ENCODE assay signal across 8 cellular contexts in the genomic region with DNA sequence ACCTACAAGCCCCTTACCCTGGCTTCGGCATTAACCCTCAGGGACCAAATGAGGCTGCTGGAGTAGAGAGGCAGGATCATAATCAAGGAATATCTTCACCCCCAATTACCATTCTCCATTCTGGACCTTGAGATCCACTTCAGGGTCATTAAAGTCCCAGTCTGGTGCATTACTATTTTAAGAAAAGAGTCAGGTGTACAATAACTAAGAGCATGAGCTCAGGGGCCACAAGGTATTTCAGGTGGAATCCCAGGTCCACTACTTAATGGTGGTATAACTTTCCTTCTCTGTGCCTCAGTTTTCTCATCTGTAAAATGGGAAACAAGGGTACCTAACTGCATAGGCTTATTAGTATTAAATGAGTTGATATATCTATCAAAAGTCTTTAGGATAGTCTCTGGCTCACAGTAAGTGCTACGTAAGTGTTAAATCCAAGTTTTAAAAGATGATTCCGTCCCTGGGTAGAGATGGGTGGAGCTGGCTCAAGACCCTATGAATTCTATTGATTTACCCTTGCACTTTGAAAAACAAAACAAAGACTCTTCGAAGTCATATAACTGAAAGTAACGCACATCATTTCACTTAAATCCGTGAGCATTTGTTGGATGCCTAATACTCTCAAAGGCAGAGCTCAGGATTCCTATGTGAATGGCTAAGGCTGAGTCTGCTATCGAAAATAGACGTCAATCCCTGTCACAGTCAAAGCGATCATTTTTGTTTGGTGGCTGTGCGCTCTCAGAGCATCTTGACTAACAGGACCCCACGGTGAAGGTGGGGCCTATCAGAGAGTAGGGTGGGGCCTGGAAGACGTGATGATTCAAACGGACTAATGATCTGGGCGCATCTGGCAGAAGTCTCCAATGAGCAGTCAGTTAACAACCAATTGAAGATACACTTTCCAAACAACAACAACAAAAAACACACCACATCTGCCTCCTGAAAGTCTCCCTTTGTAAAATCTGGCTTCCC. TPM values are rescaled to one million over a fixed set of nuclear protein-coding genes. Genes with fewer than 3 reads are reported as not detected.
A peak's percentile ranks its signal among the peaks of the same experiment; 100 is the strongest.
DNase-seq lines count a peak whose midpoint lies in the region; ATAC-seq and TF ChIP-seq lines count a peak whose summit lies in the region.

No MANE protein-coding gene starts in this region.

- peaks cover 22 to 28% of the 10 kb centered on the region in 2 donors for H3K4me1 ChIP-seq in gastrocnemius medialis

- CTCF ChIA-PET in activated CD4-positive, alpha-beta T cell treated with anti-CD3 and anti-CD28 coated beads, Interleukin-2, amount 10 ng/mL, durations not matched to agents 7 days and 5 days (lab: Charles Lee), result no interaction called here

- TF ChIP-seq POLR2A in gastrocnemius medialis (IDR thresholded peaks at IDR 0.05), result no peak

- peaks cover 29% of the 10 kb centered on the region for H4K20me1 ChIP-seq in SU-DHL-6 (ENCODE audit: low read depth, low read length)

- peak overlapping the region; percentile 89 for H3K4me3 Mint-ChIP-seq in activated CD4-positive, alpha-beta T cell treated with anti-CD3 and anti-CD28 coated beads, Interleukin-2, amount 10 ng/mL, durations not matched to agents 7 days and 5 days

- TF ChIP-seq CTCF in SU-DHL-6 (IDR thresholded peaks at IDR 0.05; ENCODE audit: insufficient read depth, low read length, poor library complexity, severe bottlenecking) (no peak), fibroblast of mammary gland (conservative IDR thresholded peaks at IDR 0.05; ENCODE audit: control insufficient read depth, insufficient read depth, low read depth, low read length) (no peak), gastrocnemius medialis (IDR thresholded peaks at IDR 0.05 in 4 of 5, conservative IDR thresholded peaks at IDR 0.05 in 1 of 5) (no peak)

- H3K9me3 ChIP-seq in SU-DHL-6 (ENCODE audit: insufficient read depth, low read length) (no peaks in the 10 kb centered on the region), gastrocnemius medialis (no peaks in the 10 kb centered on the region)

- H3K36me3 ChIP-seq in SU-DHL-6 (ENCODE audit: low read length) (peaks cover 18% of the 10 kb centered on the region), gastrocnemius medialis (no peaks in the 10 kb centered on the region)

- no peak for DNase-seq in activated CD4-positive, alpha-beta T cell treated with anti-CD3 and anti-CD28 coated beads, Interleukin-2, amount 10 ng/mL, durations not matched to agents 7 days and 5 days
- DNase-seq in activated CD4-positive, alpha-beta T cell treated with anti-CD3 and anti-CD28 coated beads for 4 hours, result no peak
- DNase-seq in fibroblast of mammary gland (ENCODE audit: low read depth), result peak; percentile 25
- no peak for DNase-seq in gastrocnemius medialis
- DNase-seq in mucosa of gallbladder (ENCODE audit: low spot score), result no peak
- no peak for DNase-seq in NCI-H446 treated with DMSO at 0.1 percent for 48 hours (lab: John Stamatoyannopoulos, UW)
- no peak for DNase-seq in activated CD8-positive, alpha-beta memory T cell treated with anti-CD3 and anti-CD28 coated beads, Interleukin-2, amount 50 U/mL, for 4 hours

- peak overlapping the region; percentile 91 for H3K9ac ChIP-seq in SU-DHL-6 (ENCODE audit: low read length)

- H3K9me3 Mint-ChIP-seq in activated CD4-positive, alpha-beta T cell treated with anti-CD3 and anti-CD28 coated beads, Interleukin-2, amount 10 ng/mL, durations not matched to agents 7 days and 5 days, result no peaks in the 10 kb centered on the region

- peaks cover 35% of the 10 kb centered on the region for H3K4me1 Mint-ChIP-seq in activated CD4-positive, alpha-beta T cell treated with anti-CD3 and anti-CD28 coated beads, Interleukin-2, amount 10 ng/mL, durations not matched to agents 7 days and 5 days

- peak overlapping the region; percentile 75 for H3K4me2 ChIP-seq in SU-DHL-6 (ENCODE audit: low read depth, low read length, poor library complexity, severe bottlenecking)

- no peaks in the 10 kb centered on the region for H3K27me3 Mint-ChIP-seq in activated CD4-positive, alpha-beta T cell treated with anti-CD3 and anti-CD28 coated beads, Interleukin-2, amount 10 ng/mL, durations not matched to agents 7 days and 5 days

- no peaks in the 10 kb centered on the region for H3K9me2 ChIP-seq in SU-DHL-6 (replicated peaks; ENCODE audit: insufficient read depth, low read length)

- peak overlapping the region; percentile 96 for H2AFZ ChIP-seq in SU-DHL-6 (ENCODE audit: low read depth, low read length, severe bottlenecking)

- H3K4me3 ChIP-seq in SU-DHL-6 (ENCODE audit: insufficient read depth, low read length, poor library complexity, severe bottlenecking) (peak overlapping the region; percentile 34), fibroblast of mammary gland (ENCODE audit: control insufficient read depth, low read depth, low read length) (peak overlapping the region; percentile 81), gastrocnemius medialis (peak overlapping the region; percentile 76 to 88 (median 82))

- H3K27ac ChIP-seq in SU-DHL-6 (ENCODE audit: low read depth, low read length) (peak overlapping the region; percentile 87), gastrocnemius medialis (peak overlapping the region; percentile 93 to 97 (median 96))

- in situ Hi-C loops in gastrocnemius medialis (cut with MboI; ENCODE audit: low sequenced_read_pairs in 4 of 4), result no loop called here

- peak overlapping the region; percentile 98 for H3K27ac Mint-ChIP-seq in activated CD4-positive, alpha-beta T cell treated with anti-CD3 and anti-CD28 coated beads, Interleukin-2, amount 10 ng/mL, durations not matched to agents 7 days and 5 days

- no peaks in the 10 kb centered on the region for H3K27me3 ChIP-seq in SU-DHL-6 (ENCODE audit: low read length)
- no peaks in the 10 kb centered on the region for H3K27me3 ChIP-seq in gastrocnemius medialis

- ATAC-seq in gastrocnemius medialis, result no peak

- POLR2A ChIA-PET in activated CD4-positive, alpha-beta T cell treated with anti-CD3 and anti-CD28 coated beads, Interleukin-2, amount 10 ng/mL, durations not matched to agents 7 days and 5 days (lab: Charles Lee), result no interaction called here

- intact Hi-C loops in gastrocnemius medialis (cut with DNase I; ENCODE audit: low total_unique reads), result no loop called here

- peaks cover 21% of the 10 kb centered on the region for H3K36me3 Mint-ChIP-seq in activated CD4-positive, alpha-beta T cell treated with anti-CD3 and anti-CD28 coated beads, Interleukin-2, amount 10 ng/mL, durations not matched to agents 7 days and 5 days (ENCODE audit: low read depth)

- peaks cover 40% of the 10 kb centered on the region for H3K79me2 ChIP-seq in SU-DHL-6 (ENCODE audit: insufficient read depth, low read length)

- H3F3A ChIP-seq in SU-DHL-6 (ENCODE audit: insufficient read depth), result peaks cover 21% of the 10 kb centered on the region

RNA-seq across cellular contexts. Expression of gene NUCKS1, which starts 1.0 kb away (rescaled TPM):
- total RNA-seq in activated CD4-positive, alpha-beta T cell treated with anti-CD3 and anti-CD28 coated beads, Interleukin-2, amount 10 ng/mL, durations not matched to agents 7 days and 5 days, result 100 to 1,000 TPM; 218 TPM
- total RNA-seq in gastrocnemius medialis, result 10 to 100 TPM; 45.5 to 69.7 (median 62.6) TPM
- 133 TPM for total RNA-seq in mucosa of gallbladder

RNA-seq across cellular contexts. Expression of gene RAB29, which starts 24.3 kb away (rescaled TPM):
- 10 to 100 TPM; 51.7 to 54.6 TPM for total RNA-seq in activated CD4-positive, alpha-beta T cell treated with anti-CD3 and anti-CD28 coated beads, Interleukin-2, amount 10 ng/mL, durations not matched to agents 7 days and 5 days
- total RNA-seq in gastrocnemius medialis, result 10 to 100 TPM in 3 of 4 donors, 1 to 10 TPM in 1; 8.4 to 13.8 (median 10.7) TPM
- total RNA-seq in mucosa of gallbladder, result 30.1 TPM
